Comparison of ENCODE assay signal across 1 cellular context in the genomic region with DNA sequence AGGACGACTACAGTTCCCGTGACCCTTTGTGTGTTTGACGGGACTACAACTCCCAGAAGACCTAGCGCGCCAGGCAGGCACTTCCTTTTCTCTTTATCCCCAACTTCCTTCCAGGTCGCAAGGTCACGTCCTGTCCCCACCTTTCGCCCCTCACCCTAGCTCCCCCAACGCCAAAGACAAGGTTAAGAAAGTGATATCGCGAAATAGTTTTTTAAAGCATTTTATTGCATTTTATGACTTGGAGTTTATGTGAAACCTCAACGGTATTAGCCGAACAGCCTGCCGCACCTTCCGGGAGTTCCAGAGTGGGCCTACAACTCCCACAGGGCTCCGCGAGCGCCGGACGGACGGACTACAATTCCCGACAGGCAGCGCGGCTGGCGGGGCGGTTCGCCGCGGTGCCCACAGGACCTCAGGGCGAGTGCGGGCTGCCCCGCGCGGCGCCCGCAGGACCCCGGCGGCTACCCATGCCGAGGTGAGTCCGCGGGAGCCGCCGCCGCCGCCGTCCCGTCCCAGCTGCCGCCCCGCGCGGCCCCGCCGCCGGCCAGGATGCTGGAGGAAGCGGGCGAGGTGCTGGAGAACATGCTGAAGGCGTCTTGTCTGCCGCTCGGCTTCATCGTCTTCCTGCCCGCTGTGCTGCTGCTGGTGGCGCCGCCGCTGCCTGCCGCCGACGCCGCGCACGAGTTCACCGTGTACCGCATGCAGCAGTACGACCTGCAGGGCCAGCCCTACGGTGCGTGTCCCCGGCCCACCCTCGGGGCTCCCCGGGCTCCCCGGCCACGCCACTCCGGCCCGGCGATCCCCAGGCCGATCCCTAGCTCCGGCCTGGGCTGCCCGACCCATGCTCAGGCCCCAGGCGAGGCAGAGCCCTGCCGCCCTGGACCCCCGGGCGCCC.
TF ChIP-seq lines count a peak whose summit lies in the region.

A gene with protein sequence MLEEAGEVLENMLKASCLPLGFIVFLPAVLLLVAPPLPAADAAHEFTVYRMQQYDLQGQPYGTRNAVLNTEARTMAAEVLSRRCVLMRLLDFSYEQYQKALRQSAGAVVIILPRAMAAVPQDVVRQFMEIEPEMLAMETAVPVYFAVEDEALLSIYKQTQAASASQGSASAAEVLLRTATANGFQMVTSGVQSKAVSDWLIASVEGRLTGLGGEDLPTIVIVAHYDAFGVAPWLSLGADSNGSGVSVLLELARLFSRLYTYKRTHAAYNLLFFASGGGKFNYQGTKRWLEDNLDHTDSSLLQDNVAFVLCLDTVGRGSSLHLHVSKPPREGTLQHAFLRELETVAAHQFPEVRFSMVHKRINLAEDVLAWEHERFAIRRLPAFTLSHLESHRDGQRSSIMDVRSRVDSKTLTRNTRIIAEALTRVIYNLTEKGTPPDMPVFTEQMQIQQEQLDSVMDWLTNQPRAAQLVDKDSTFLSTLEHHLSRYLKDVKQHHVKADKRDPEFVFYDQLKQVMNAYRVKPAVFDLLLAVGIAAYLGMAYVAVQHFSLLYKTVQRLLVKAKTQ (plus strand): TSS at position 449 of the 895 bp plus-strand sequence. CDS start 101 bp downstream, at position 550.

TF ChIP-seq in A549, 52 proteins besides CTCF, POLR2A, EP300 and RAD21 (continued from another document):
- TF ChIP-seq FOSL2 (IDR thresholded peaks at IDR 0.05) = no peak
- TF ChIP-seq FOSL2 (CRISPR knock-in tag; IDR thresholded peaks at IDR 0.05) = no peak
- no peak for TF ChIP-seq EHMT2 (IDR thresholded peaks at IDR 0.05; ENCODE audit: low read depth)
- TF ChIP-seq CBX8 (IDR thresholded peaks at IDR 0.05) = no peak
